1 cellular context compared by ENCODE assay signal in the genomic region with DNA sequence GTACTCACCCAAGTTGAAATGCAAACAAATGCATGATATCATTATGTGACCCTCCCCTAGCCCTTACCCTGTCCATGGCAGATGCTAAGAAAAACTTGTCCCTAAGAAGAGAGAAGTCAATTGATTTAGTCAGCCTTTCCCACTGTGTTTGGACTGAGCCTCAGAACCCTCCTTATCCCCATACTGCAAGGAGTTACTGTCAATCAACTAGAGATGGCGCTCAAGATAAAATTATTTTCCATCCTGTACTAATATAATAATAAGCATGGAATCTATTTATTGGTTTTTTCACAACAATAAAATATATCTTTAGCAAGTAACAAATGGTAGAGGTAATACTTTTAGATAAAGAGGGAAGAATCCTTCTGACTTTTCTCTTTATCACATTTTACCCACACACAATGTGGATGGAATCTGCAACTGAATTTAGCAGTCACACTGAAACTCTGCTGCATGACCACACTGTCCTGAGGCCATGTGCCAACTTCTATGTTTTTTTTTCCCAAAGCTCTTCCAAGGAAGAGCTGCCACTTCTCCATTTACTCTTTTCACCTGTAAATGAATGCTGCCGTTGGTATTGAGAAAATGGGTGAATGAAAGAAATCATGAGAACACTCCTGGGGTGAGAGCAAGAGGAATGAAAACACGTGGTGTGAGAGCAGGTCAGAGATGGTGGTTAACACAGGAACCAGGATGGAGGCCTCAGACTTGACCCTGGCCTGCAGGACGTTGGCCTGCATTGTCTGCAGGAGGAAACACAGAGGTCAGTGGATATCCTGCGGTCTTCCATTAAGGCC.
TF ChIP-seq lines count a peak whose summit lies in the region.

No MANE protein-coding gene starts in this region.

TF ChIP-seq in SK-N-SH, 30 proteins besides CTCF, POLR2A, EP300 and RAD21 (continued from another document):
- TF ChIP-seq, protein P1, sequence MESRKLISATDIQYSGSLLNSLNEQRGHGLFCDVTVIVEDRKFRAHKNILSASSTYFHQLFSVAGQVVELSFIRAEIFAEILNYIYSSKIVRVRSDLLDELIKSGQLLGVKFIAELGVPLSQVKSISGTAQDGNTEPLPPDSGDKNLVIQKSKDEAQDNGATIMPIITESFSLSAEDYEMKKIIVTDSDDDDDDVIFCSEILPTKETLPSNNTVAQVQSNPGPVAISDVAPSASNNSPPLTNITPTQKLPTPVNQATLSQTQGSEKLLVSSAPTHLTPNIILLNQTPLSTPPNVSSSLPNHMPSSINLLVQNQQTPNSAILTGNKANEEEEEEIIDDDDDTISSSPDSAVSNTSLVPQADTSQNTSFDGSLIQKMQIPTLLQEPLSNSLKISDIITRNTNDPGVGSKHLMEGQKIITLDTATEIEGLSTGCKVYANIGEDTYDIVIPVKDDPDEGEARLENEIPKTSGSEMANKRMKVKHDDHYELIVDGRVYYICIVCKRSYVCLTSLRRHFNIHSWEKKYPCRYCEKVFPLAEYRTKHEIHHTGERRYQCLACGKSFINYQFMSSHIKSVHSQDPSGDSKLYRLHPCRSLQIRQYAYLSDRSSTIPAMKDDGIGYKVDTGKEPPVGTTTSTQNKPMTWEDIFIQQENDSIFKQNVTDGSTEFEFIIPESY (IDR thresholded peaks at IDR 0.05; ENCODE audit: borderline replicate concordance, low read depth) = no peak
